10 cellular contexts compared by ENCODE assay signal in the genomic region with DNA sequence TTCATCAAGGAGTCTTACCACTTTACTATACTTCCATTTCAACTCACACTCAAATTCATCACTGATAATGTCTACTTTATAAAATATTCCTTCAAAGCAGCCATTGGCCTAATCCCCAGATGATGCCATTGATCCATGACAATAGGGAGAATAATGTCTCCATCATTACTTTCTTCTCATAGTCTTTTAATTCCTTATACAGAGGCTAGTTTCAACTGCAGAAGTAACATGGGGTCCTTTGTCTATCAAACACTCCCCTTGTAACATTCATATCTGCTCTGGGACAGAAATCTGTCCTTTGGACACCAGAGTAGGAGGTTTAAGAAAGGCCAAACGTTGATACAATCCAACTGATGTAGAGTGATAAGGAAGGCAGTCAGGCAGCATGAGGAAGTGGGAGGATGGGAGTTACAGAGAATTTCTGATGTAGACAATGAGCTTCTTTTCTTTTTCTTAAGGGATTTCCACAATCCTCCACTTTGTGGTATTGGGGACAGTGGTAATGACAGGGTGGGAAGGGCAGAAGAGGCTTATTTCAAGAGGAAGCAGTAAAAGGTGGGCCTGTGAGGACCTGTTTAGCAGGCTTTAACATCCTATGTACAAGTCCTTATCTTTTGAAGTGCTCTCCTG. TPM values are rescaled to one million over a fixed set of nuclear protein-coding genes. Genes with fewer than 3 reads are reported as not detected.
DNase-seq lines count a peak whose midpoint lies in the region; ATAC-seq and TF ChIP-seq lines count a peak whose summit lies in the region.
"Had no signal": no experiment of that assay in that cellular context is flagged by ENCODE, and none has a peak within 500 bp of the region (broad histone marks: within the 10 kb centered on the region; RNA-seq: fewer than 3 reads in every experiment).

No MANE protein-coding gene starts in this region.

- peaks cover 6% of the 10 kb centered on the region for H3K36me3 Mint-ChIP-seq in activated B cell treated with CpG ODN at 0.5 μM for 24 hours (ENCODE audit: low read depth)
- no peaks in the 10 kb centered on the region for H3K36me3 Mint-ChIP-seq in activated naive CD4-positive, alpha-beta T cell treated with anti-CD3 and anti-CD28 coated beads, Interleukin-2, amount 50 U/mL, for 72 hours

- CTCF ChIA-PET in activated B cell treated with CpG ODN at 0.5 μM for 24 hours (lab: Charles Lee) = interaction anchor here (1.0 to 3.3 kb wide), 6 partner anchors 9 to 47 kb away, joined by 3 to 19 read pairs (median 4); a partner anchor contains a TSS

- peak overlapping the region; percentile 69 for H3K27ac ChIP-seq in skeletal muscle tissue (ENCODE audit: low read depth, low read length)
- H3K27ac ChIP-seq: brain microvascular endothelial cell had no signal

- H3K27me3 Mint-ChIP-seq in activated B cell treated with CpG ODN at 0.5 μM for 24 hours = no peaks in the 10 kb centered on the region

- ATAC-seq in GM21529 (IDR thresholded peaks at IDR 0.05; ENCODE audit: unreplicated experiment) = peak; percentile 6
- no peak for ATAC-seq in activated B cell treated with CpG ODN at 0.5 μM for 24 hours (ENCODE audit: low read depth)
- ATAC-seq in activated naive CD4-positive, alpha-beta T cell treated with anti-CD3 and anti-CD28 coated beads, Interleukin-2, amount 50 U/mL, for 72 hours = no peak
- ATAC-seq in GM18909 (IDR thresholded peaks at IDR 0.05; ENCODE audit: poor library complexity, unreplicated experiment) = no peak

- H3K27me3 ChIP-seq in skeletal muscle tissue (ENCODE audit: control insufficient read depth in 3 of 3, insufficient read depth in 3 of 3, low read length in 3 of 3) = no peaks in the 10 kb centered on the region

- no peaks in the 10 kb centered on the region for H3K4me1 ChIP-seq in skeletal muscle tissue (ENCODE audit: control insufficient read depth in 3 of 3, insufficient read depth in 3 of 3, low read length in 3 of 3)
- H3K4me1 ChIP-seq: Caco-2 had no signal

- H3K4me1 Mint-ChIP-seq in activated B cell treated with CpG ODN at 0.5 μM for 24 hours = peaks cover 84% of the 10 kb centered on the region

- intact Hi-C loops in activated B cell treated with CpG ODN at 0.5 μM for 24 hours (cut with micrococcal nuclease) = loop anchor here (1.0 to 2.0 kb wide), 4 partner anchors 14 to 87 kb away; a partner anchor contains a TSS

- H3K9me3 Mint-ChIP-seq in activated B cell treated with CpG ODN at 0.5 μM for 24 hours = peaks cover 5% of the 10 kb centered on the region
- no peaks in the 10 kb centered on the region for H3K9me3 Mint-ChIP-seq in activated naive CD4-positive, alpha-beta T cell treated with anti-CD3 and anti-CD28 coated beads, Interleukin-2, amount 50 U/mL, for 72 hours

- H3K9me3 ChIP-seq in skeletal muscle tissue (ENCODE audit: control insufficient read depth in 3 of 3, low read length in 3 of 3) = no peaks in the 10 kb centered on the region
- H3K9me3 ChIP-seq: Caco-2 had no signal

- H3K36me3 ChIP-seq in skeletal muscle tissue (ENCODE audit: control insufficient read depth in 3 of 3, insufficient read depth in 3 of 3, low read length in 3 of 3) = no peaks in the 10 kb centered on the region
- H3K36me3 ChIP-seq: brain microvascular endothelial cell had no signal

- no peak overlapping the region for H3K9ac ChIP-seq in skeletal muscle tissue (ENCODE audit: low read depth in 1 of 3, low read length in 3 of 3)

- DNase-seq in GM13977 (ENCODE audit: low spot score) (peak; percentile 2), activated B cell treated with CpG ODN at 0.5 μM for 24 hours (no peak), putamen (ENCODE audit: low spot score) (no peak)
- DNase-seq in activated naive CD4-positive, alpha-beta T cell treated with anti-CD3 and anti-CD28 coated beads, Interleukin-2, amount 50 U/mL, for 72 hours (ENCODE audit: low spot score in 2 of 2) = no peak
- DNase-seq: brain microvascular endothelial cell, Caco-2, NCI-H1694 had no signal

- in situ Hi-C loops in GM13977 (cut with MboI; ENCODE audit: low pct_unique_long_range_greater_than_20kb, low sequenced_read_pairs, unreplicated experiment) = no loop called here

- peak overlapping the region; percentile 100 for H3K27ac Mint-ChIP-seq in activated B cell treated with CpG ODN at 0.5 μM for 24 hours
- no peak overlapping the region for H3K27ac Mint-ChIP-seq in activated naive CD4-positive, alpha-beta T cell treated with anti-CD3 and anti-CD28 coated beads, Interleukin-2, amount 50 U/mL, for 72 hours

- POLR2A ChIA-PET in activated B cell treated with CpG ODN at 0.5 μM for 24 hours (lab: Charles Lee) = interaction anchor here (0.6 to 28.8 kb wide), 23 partner anchors 9 to 555 kb away, joined by 3 to 2264 read pairs (median 5); a partner anchor contains a TSS

- peak overlapping the region; percentile 84 for H3K4me3 Mint-ChIP-seq in activated B cell treated with CpG ODN at 0.5 μM for 24 hours

- no peak for TF ChIP-seq CTCF in GM13977 (IDR thresholded peaks at IDR 0.05; ENCODE audit: extremely low read depth, insufficient read depth, missing control alignments)
- TF ChIP-seq CTCF in activated B cell treated with CpG ODN at 0.5 μM for 24 hours (IDR thresholded peaks at IDR 0.05) = no peak

- no peak overlapping the region for H3K4me3 ChIP-seq in skeletal muscle tissue (ENCODE audit: low read length in 3 of 3)

RNA-seq across cellular contexts. Expression of a gene that starts 18.9 kb away (rescaled TPM):
- total RNA-seq in activated B cell treated with CpG ODN at 0.5 μM for 24 hours (153 and 167 TPM in 2 replicates), skeletal muscle tissue (1.0 TPM)
- 1 to 10 TPM; 1.8 to 3.2 TPM for total RNA-seq in activated naive CD4-positive, alpha-beta T cell treated with anti-CD3 and anti-CD28 coated beads, Interleukin-2, amount 50 U/mL, for 72 hours
- total RNA-seq: Caco-2 had no signal

RNA-seq across cellular contexts. Expression of a gene that starts 45.1 kb away (rescaled TPM):
- total RNA-seq in activated B cell treated with CpG ODN at 0.5 μM for 24 hours (718 and 730 TPM in 2 replicates), skeletal muscle tissue (14.6 TPM)
- 10 to 100 TPM; 24.4 to 45.8 TPM for total RNA-seq in activated naive CD4-positive, alpha-beta T cell treated with anti-CD3 and anti-CD28 coated beads, Interleukin-2, amount 50 U/mL, for 72 hours
- total RNA-seq: Caco-2 had no signal

RNA-seq across cellular contexts. Expression of a gene that starts 47.5 kb away (rescaled TPM):
- 853 and 854 TPM in 2 replicates for total RNA-seq in activated B cell treated with CpG ODN at 0.5 μM for 24 hours
- 9.9 TPM for total RNA-seq in skeletal muscle tissue
- total RNA-seq in activated naive CD4-positive, alpha-beta T cell treated with anti-CD3 and anti-CD28 coated beads, Interleukin-2, amount 50 U/mL, for 72 hours = 10 to 100 TPM; 10.6 to 39.0 TPM
- total RNA-seq: Caco-2 had no signal

RNA-seq across cellular contexts. Expression of a gene that starts 59.9 kb away (rescaled TPM):
- total RNA-seq in activated B cell treated with CpG ODN at 0.5 μM for 24 hours (347 and 370 TPM in 2 replicates), skeletal muscle tissue (36.5 TPM)
- total RNA-seq in activated naive CD4-positive, alpha-beta T cell treated with anti-CD3 and anti-CD28 coated beads, Interleukin-2, amount 50 U/mL, for 72 hours = 100 to 1,000 TPM; 216 to 254 TPM

Comparison
In these comparisons a context has a peak if more than half of its experiments do, and no peak if none do; other contexts are left out.
1. RNA of a gene that starts 18.9 kb away (total RNA-seq): 153 to 167 TPM in activated B cell treated with CpG ODN at 0.5 μM for 24 hours; 1.8 to 3.2 TPM in activated naive CD4-positive, alpha-beta T cell treated with anti-CD3 and anti-CD28 coated beads, Interleukin-2, amount 50 U/mL, for 72 hours and 1.0 TPM in skeletal muscle tissue (single experiment); every median in the first group is over 10 times any median in the second.
2. RNA of a gene that starts 45.1 kb away (total RNA-seq): 718 to 730 TPM in activated B cell treated with CpG ODN at 0.5 μM for 24 hours; 24.4 to 45.8 TPM in activated naive CD4-positive, alpha-beta T cell treated with anti-CD3 and anti-CD28 coated beads, Interleukin-2, amount 50 U/mL, for 72 hours and 14.6 TPM in skeletal muscle tissue (single experiment); every median in the first group is over 10 times any median in the second.
3. RNA of a gene that starts 47.5 kb away (total RNA-seq): 853 to 854 TPM in activated B cell treated with CpG ODN at 0.5 μM for 24 hours; 10.6 to 39.0 TPM in activated naive CD4-positive, alpha-beta T cell treated with anti-CD3 and anti-CD28 coated beads, Interleukin-2, amount 50 U/mL, for 72 hours and 9.9 TPM in skeletal muscle tissue (single experiment); every median in the first group is over 10 times any median in the second.